ENCODE assay signal across 10 cellular contexts in the genomic region with DNA sequence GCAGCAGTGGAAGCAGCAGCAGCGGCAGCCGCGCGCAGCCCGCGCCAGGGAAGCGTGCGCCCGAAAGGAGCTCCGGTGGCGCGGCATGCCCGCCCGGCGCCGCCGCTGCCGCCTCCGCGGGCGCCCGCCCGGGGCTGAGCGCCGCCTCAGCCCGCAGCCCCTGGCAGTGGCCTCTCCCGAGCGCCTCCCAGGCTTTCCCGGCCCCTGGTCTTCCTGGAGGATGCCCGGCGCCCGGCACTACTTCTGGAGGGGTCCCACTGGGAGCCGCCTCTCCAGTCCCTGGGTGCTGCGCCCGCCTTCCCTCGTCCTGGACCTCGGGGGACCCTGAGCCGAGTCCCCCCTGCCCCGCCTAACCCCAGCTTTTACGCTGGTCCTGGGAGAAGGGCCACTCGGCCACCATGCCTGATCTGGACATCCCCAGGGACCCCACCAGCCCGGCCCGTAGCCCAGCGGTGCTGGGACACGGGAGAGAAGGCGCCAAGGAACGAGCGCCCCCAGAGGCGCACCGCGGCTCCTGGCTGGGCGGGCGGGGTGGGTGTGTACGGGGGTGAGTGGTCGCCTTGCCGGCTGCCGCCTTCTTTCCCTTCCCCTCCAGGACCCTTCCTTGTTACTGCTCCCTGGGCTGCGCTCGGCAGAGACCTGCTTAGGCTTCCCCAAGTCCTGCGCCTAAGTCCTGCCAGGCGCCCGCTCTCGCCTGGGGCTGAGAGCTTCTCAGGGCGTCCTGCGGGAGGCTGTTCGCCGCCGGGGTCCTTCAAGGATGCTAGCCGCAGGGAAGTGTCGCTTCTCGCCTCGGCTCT. TPM values are rescaled to one million over a fixed set of nuclear protein-coding genes. Genes with fewer than 3 reads are reported as not detected.
DNase-seq lines count a peak whose midpoint lies in the region; ATAC-seq and TF ChIP-seq lines count a peak whose summit lies in the region.
"Had no signal": no experiment of that assay in that cellular context is flagged by ENCODE, and none has a peak within 500 bp of the region (broad histone marks: within the 10 kb centered on the region; RNA-seq: fewer than 3 reads in every experiment).

No MANE protein-coding gene starts in this region.

- ATAC-seq in T-helper 17 cell (no peak), right cardiac atrium (peak in 1 of 2 donors; percentile 30), GM21367 (IDR thresholded peaks at IDR 0.05; ENCODE audit: unreplicated experiment) (no peak)

- under 1% methylated on average over 71 of the region's 72 CpGs for WGBS in right cardiac atrium
- 1 to 2% (median 2%) methylated on average over 10 to 71 of the region's 72 CpGs for whole genome bisulfite sequencing in stomach, 5 donors

- no peaks in the 10 kb centered on the region for H3K36me3 ChIP-seq in stomach

- no peaks in the 10 kb centered on the region for H3K9me3 ChIP-seq in T-helper 17 cell (ENCODE audit: control insufficient read depth, low read length, poor library complexity, severe bottlenecking)
- H3K9me3 ChIP-seq in right cardiac atrium (ENCODE audit: control insufficient read depth, low read length) = no peaks in the 10 kb centered on the region
- no peaks in the 10 kb centered on the region for H3K9me3 ChIP-seq in stomach

- DNase-seq in NCI-H2227 (lab: John Stamatoyannopoulos, UW; ENCODE audit: unreplicated experiment) = peak; percentile 52
- DNase-seq in NCI-H2227 treated with DMSO at 0.1 percent for 48 hours (lab: John Stamatoyannopoulos, UW) = no peak
- no peak for DNase-seq in T-helper 17 cell
- peak in 1 of 3 donors; percentile 65 for DNase-seq in right cardiac atrium
- no peak for DNase-seq in stomach
- DNase-seq in DMS114 treated with DMSO at 0.1 percent for 48 hours (lab: John Stamatoyannopoulos, UW; ENCODE audit: unreplicated experiment) = no peak
- no peak for DNase-seq in stimulated activated CD4-positive, alpha-beta T cell treated with anti-CD3 and anti-CD28 coated beads, Interleukin-1b, Interleukin-23, amount 100 ng/mL, for 48 hours

- TF ChIP-seq EP300 in stomach (IDR thresholded peaks at IDR 0.05) = no peak

- H3K27ac ChIP-seq in right cardiac atrium (ENCODE audit: low read length) (no peak overlapping the region), stomach (no peak overlapping the region)
- H3K27ac ChIP-seq: HL-60 had no signal

- H3K4me1 ChIP-seq in right cardiac atrium (ENCODE audit: control insufficient read depth, insufficient read depth, low read length) (no peaks in the 10 kb centered on the region), stomach (peaks cover 19 to 24% (median 22%) of the 10 kb centered on the region in 4 donors)

- peak overlapping the region; percentile 66 for H3K4me3 Mint-ChIP-seq in T-helper 17 cell

- peaks cover 66% of the 10 kb centered on the region for H3K27me3 Mint-ChIP-seq in T-helper 17 cell

- H3K27me3 ChIP-seq in right cardiac atrium (ENCODE audit: control insufficient read depth, insufficient read depth) (peaks cover 4% of the 10 kb centered on the region), stomach (peaks cover 11 to 93% (median 50%) of the 10 kb centered on the region in 3 donors)

- no peak overlapping the region for H3K27ac Mint-ChIP-seq in T-helper 17 cell

- H3K36me3 Mint-ChIP-seq in T-helper 17 cell (ENCODE audit: low read depth) = peaks cover 12% of the 10 kb centered on the region

- TF ChIP-seq CTCF in stomach (IDR thresholded peaks at IDR 0.05) = no peak

- intact Hi-C loops in right cardiac atrium (cut with DNase I) (no loop called here), stomach (cut with DNase I; ENCODE audit: low total_unique reads) (no loop called here)

- TF ChIP-seq POLR2A in stomach (IDR thresholded peaks at IDR 0.05) = no peak

- peak overlapping the region; percentile 26 for H3K4me3 ChIP-seq in right cardiac atrium (ENCODE audit: low read length)
- peak overlapping the region; percentile 21 to 50 (median 36) for H3K4me3 ChIP-seq in stomach

- H3K4me1 Mint-ChIP-seq in T-helper 17 cell = peaks cover 16% of the 10 kb centered on the region

RNA-seq across cellular contexts. Expression of a gene that starts 0.7 kb away (rescaled TPM):
- total RNA-seq in T-helper 17 cell = not detected
- not detected for total RNA-seq in right cardiac atrium
- not detected for polyA plus RNA-seq in right cardiac atrium
- under 1 TPM in 1 of 5 donors, not detected in 4; 0.18 TPM for total RNA-seq in stomach
- polyA plus RNA-seq in stomach = under 1 TPM in 1 of 3 donors, not detected in 2; 0.13 TPM
- total RNA-seq: mononuclear cell had no signal
